In genomic region chr4:12122316-12122715, GRCh38 we compare ENCODE assay signal across 22 cellular contexts.
DNase-seq lines count a peak whose midpoint lies in the region; ATAC-seq, FAIRE-seq and TF ChIP-seq lines count a peak whose summit lies in the region.
"Had no signal": no experiment of that assay in that cellular context is flagged by ENCODE, and none has a peak within 500 bp of the region (broad histone marks: within the 10 kb centered on the region; RNA-seq: fewer than 3 reads in every experiment).

No MANE protein-coding gene starts in this region.

- H3K27ac ChIP-seq in RWPE1, result no peak overlapping the region
- H3K27ac ChIP-seq: PC-9 had no signal

- CTCF ChIA-PET in RWPE1 (lab: Yijun Ruan, JAX), result no interaction called here

- POLR2A ChIA-PET in RWPE1 (lab: Yijun Ruan, JAX; ENCODE audit: low non-redundant PET), result no interaction called here

- FAIRE-seq in frontal cortex (lab: Jason Lieb, UNC), result no peak
- FAIRE-seq: A204.1, GM12878 had no signal

- DNase-seq in left ventricle myocardium superior (no peak), cardiac septum (ENCODE audit: low spot score) (no peak), MV-4-11 (lab: John Stamatoyannopoulos, UW) (peak; percentile 46), medulla oblongata (ENCODE audit: extremely low spot score) (peak; percentile 37), NCI-H1436 treated with DMSO at 0.1 percent for 48 hours (lab: John Stamatoyannopoulos, UW) (no peak), RWPE1 (ENCODE audit: low spot score) (no peak), RPMI8226 (no peak), frontal cortex (ENCODE audit: low spot score in 2 of 2) (no peak)
- DNase-seq: CD8-positive, alpha-beta memory T cell; DMS53; EL; H7; HFFc6; Karpas-422; MG63; NCI-H1417; NCI-H187 treated with DMSO at 0.1 percent for 48 hours; NCI-H226; NCI-H524 treated with DMSO at 0.1 percent for 48 hours; PC-9 had no signal

- intact Hi-C loops in left ventricle myocardium superior (cut with micrococcal nuclease), result no loop called here
- intact Hi-C loops in cardiac septum (cut with DNase I), result no loop called here

- no peak for TF ChIP-seq CTCF in RWPE1 (conservative IDR thresholded peaks at IDR 0.05; ENCODE audit: low read depth)

- peak; percentile 44 for ATAC-seq in left ventricle myocardium superior
- ATAC-seq: GM12878 had no signal

Comparison
In these comparisons a context has a peak if more than half of its experiments do, and no peak if none do; other contexts are left out.
1. DNase-seq: peak in MV-4-11 (single experiment) and medulla oblongata (single experiment); none in left ventricle myocardium superior (single experiment), cardiac septum (single experiment), NCI-H1436 treated with DMSO at 0.1 percent for 48 hours (single experiment), RWPE1 (single experiment), RPMI8226 (single experiment) and frontal cortex (0 of 2).